ENCODE assay signal across 16 cellular contexts in genomic region chr4:184262901-184263300, GRCh38. TPM values are rescaled to one million over a fixed set of nuclear protein-coding genes. Genes with fewer than 3 reads are reported as not detected.
DNase-seq lines count a peak whose midpoint lies in the region; ATAC-seq and TF ChIP-seq lines count a peak whose summit lies in the region.
"Had no signal": no experiment of that assay in that cellular context is flagged by ENCODE, and none has a peak within 500 bp of the region (broad histone marks: within the 10 kb centered on the region; RNA-seq: fewer than 3 reads in every experiment).

No MANE protein-coding gene starts in this region.

- H3K9me3 Mint-ChIP-seq in activated naive CD4-positive, alpha-beta T cell treated with anti-CD3 and anti-CD28 coated beads, Interleukin-2, amount 50 U/mL, for 72 hours: no peaks in the 10 kb centered on the region
- H3K9me3 Mint-ChIP-seq in stimulated activated memory B cell treated with anti-CD40 and anti-IgM and Interleukin-4, amounts not matched to agents 10 μg/mL and 1 μg/mL and 100 μg/mL, for 72 hours: no peaks in the 10 kb centered on the region
- H3K9me3 Mint-ChIP-seq in neural progenitor cell: no peaks in the 10 kb centered on the region

- H4K20me1 ChIP-seq in MM.1S (ENCODE audit: insufficient read depth, low read length): no peaks in the 10 kb centered on the region
- H4K20me1 ChIP-seq in neural progenitor cell (ENCODE audit: low read depth): no peaks in the 10 kb centered on the region

- H3K36me3 ChIP-seq in MM.1S (replicated peaks; ENCODE audit: insufficient read depth, low read length) (no peaks in the 10 kb centered on the region), colonic mucosa (no peaks in the 10 kb centered on the region), neural progenitor cell (no peaks in the 10 kb centered on the region)
- H3K36me3 ChIP-seq: ovary, transverse colon had no signal

- H3K4me2 ChIP-seq in MM.1S (ENCODE audit: low read depth, low read length): peak overlapping the region; percentile 60; the same call in 1 of the 2 replicates
- H3K4me2 ChIP-seq in neural progenitor cell: no peak overlapping the region

- H3K27ac ChIP-seq in MM.1S (ENCODE audit: low read length) (no peak overlapping the region), colonic mucosa (no peak overlapping the region), neural progenitor cell (no peak overlapping the region)
- H3K27ac ChIP-seq: body of pancreas, ovary, transverse colon had no signal

- no peak for DNase-seq in activated naive CD4-positive, alpha-beta T cell treated with anti-CD3 and anti-CD28 coated beads, Interleukin-2, amount 50 U/mL, for 72 hours (ENCODE audit: low spot score in 2 of 2)
- no peak for DNase-seq in activated naive CD4-positive, alpha-beta T cell (lab: John Stamatoyannopoulos, UW)
- DNase-seq in MM.1S (no peak), colonic mucosa (peak; percentile 4), T1000 (lab: John Stamatoyannopoulos, UW) (no peak), DMS79 treated with DMSO at 0.1 percent for 48 hours (lab: John Stamatoyannopoulos, UW) (no peak), neural progenitor cell (ENCODE audit: low spot score) (no peak)
- DNase-seq: body of pancreas; kidney glomerular epithelial cell; NCI-H1105; NCI-H446; ovary; stimulated activated CD4-positive, alpha-beta T cell treated with anti-CD3 and anti-CD28 coated beads, Interleukin-12 subunit alpha, Interleukin-12 subunit beta, amount 100 ng/mL, for 4 hours; SW 1271; transverse colon had no signal

- peak; percentile 49 to 52 for ATAC-seq in activated naive CD4-positive, alpha-beta T cell treated with anti-CD3 and anti-CD28 coated beads, Interleukin-2, amount 50 U/mL, for 72 hours
- ATAC-seq in stimulated activated memory B cell treated with anti-CD40 and anti-IgM and Interleukin-4, amounts not matched to agents 10 μg/mL and 1 μg/mL and 100 μg/mL, for 72 hours: no peak
- ATAC-seq: body of pancreas had no signal

- H3K4me1 ChIP-seq in MM.1S (ENCODE audit: low read length): peaks cover 27% of the 10 kb centered on the region
- no peaks in the 10 kb centered on the region for H3K4me1 ChIP-seq in colonic mucosa
- peaks cover 8% of the 10 kb centered on the region for H3K4me1 ChIP-seq in neural progenitor cell
- H3K4me1 ChIP-seq: body of pancreas had no signal

- no peak overlapping the region; the same call in 1 of the 2 replicates for H3K9ac ChIP-seq in MM.1S (ENCODE audit: low read length)
- H3K9ac ChIP-seq in colonic mucosa (ENCODE audit: low read depth in 2 of 2, low read length in 2 of 2): no peak overlapping the region
- no peak overlapping the region for H3K9ac ChIP-seq in neural progenitor cell

- H3K27me3 Mint-ChIP-seq in stimulated activated memory B cell treated with anti-CD40 and anti-IgM and Interleukin-4, amounts not matched to agents 10 μg/mL and 1 μg/mL and 100 μg/mL, for 72 hours: no peaks in the 10 kb centered on the region
- peaks cover 4% of the 10 kb centered on the region for H3K27me3 Mint-ChIP-seq in neural progenitor cell (ENCODE audit: insufficient read depth, low read depth)

- no peak overlapping the region for H3K27ac Mint-ChIP-seq in activated naive CD4-positive, alpha-beta T cell treated with anti-CD3 and anti-CD28 coated beads, Interleukin-2, amount 50 U/mL, for 72 hours
- peak overlapping the region; percentile 89 for H3K27ac Mint-ChIP-seq in stimulated activated memory B cell treated with anti-CD40 and anti-IgM and Interleukin-4, amounts not matched to agents 10 μg/mL and 1 μg/mL and 100 μg/mL, for 72 hours
- H3K27ac Mint-ChIP-seq in neural progenitor cell: no peak overlapping the region

- no peak overlapping the region for H3K4me3 Mint-ChIP-seq in stimulated activated memory B cell treated with anti-CD40 and anti-IgM and Interleukin-4, amounts not matched to agents 10 μg/mL and 1 μg/mL and 100 μg/mL, for 72 hours
- no peak overlapping the region for H3K4me3 Mint-ChIP-seq in neural progenitor cell

- peaks cover 42% of the 10 kb centered on the region for H3K4me1 Mint-ChIP-seq in stimulated activated memory B cell treated with anti-CD40 and anti-IgM and Interleukin-4, amounts not matched to agents 10 μg/mL and 1 μg/mL and 100 μg/mL, for 72 hours
- H3K4me1 Mint-ChIP-seq in neural progenitor cell: peaks cover 23% of the 10 kb centered on the region

- H3K36me3 Mint-ChIP-seq in activated naive CD4-positive, alpha-beta T cell treated with anti-CD3 and anti-CD28 coated beads, Interleukin-2, amount 50 U/mL, for 72 hours: peaks cover 0 to 4% of the 10 kb centered on the region in 2 donors
- H3K36me3 Mint-ChIP-seq in stimulated activated memory B cell treated with anti-CD40 and anti-IgM and Interleukin-4, amounts not matched to agents 10 μg/mL and 1 μg/mL and 100 μg/mL, for 72 hours: no peaks in the 10 kb centered on the region
- no peaks in the 10 kb centered on the region for H3K36me3 Mint-ChIP-seq in neural progenitor cell

- no peaks in the 10 kb centered on the region for H3K9me3 ChIP-seq in MM.1S (replicated peaks; ENCODE audit: insufficient read depth, low read length)
- no peaks in the 10 kb centered on the region for H3K9me3 ChIP-seq in colonic mucosa
- no peaks in the 10 kb centered on the region for H3K9me3 ChIP-seq in neural progenitor cell (ENCODE audit: low read depth)
- H3K9me3 ChIP-seq: body of pancreas, ovary, transverse colon had no signal

- intact Hi-C loops in colonic mucosa (cut with DNase I): loop anchor here (1.0 kb wide), 1 partner anchor 276 kb away; no protein-coding TSS in a partner anchor

- H3F3A ChIP-seq in MM.1S (ENCODE audit: insufficient read depth, low read length) (peaks cover 33% of the 10 kb centered on the region), neural progenitor cell (ENCODE audit: low read depth) (peaks cover 6% of the 10 kb centered on the region)

- H3K79me2 ChIP-seq in MM.1S (ENCODE audit: low read length): peaks cover 25% of the 10 kb centered on the region
- no peaks in the 10 kb centered on the region for H3K79me2 ChIP-seq in neural progenitor cell (ENCODE audit: low read depth)

- H2AFZ ChIP-seq in MM.1S (ENCODE audit: low read length): no peak overlapping the region
- no peak overlapping the region for H2AFZ ChIP-seq in neural progenitor cell (replicated peaks)

- H3K4me3 ChIP-seq in MM.1S (ENCODE audit: low read length) (no peak overlapping the region), colonic mucosa (no peak overlapping the region), neural progenitor cell (no peak overlapping the region)
- H3K4me3 ChIP-seq: body of pancreas, ovary, transverse colon had no signal

- no peaks in the 10 kb centered on the region for H3K27me3 ChIP-seq in MM.1S (replicated peaks; ENCODE audit: insufficient read depth, low read length)
- no peaks in the 10 kb centered on the region for H3K27me3 ChIP-seq in colonic mucosa
- no peaks in the 10 kb centered on the region for H3K27me3 ChIP-seq in neural progenitor cell
- H3K27me3 ChIP-seq: body of pancreas, ovary, transverse colon had no signal

- no peak for TF ChIP-seq CTCF in MM.1S (IDR thresholded peaks at IDR 0.05; ENCODE audit: low read length)
- TF ChIP-seq CTCF in colonic mucosa (IDR thresholded peaks at IDR 0.05): no peak
- TF ChIP-seq CTCF in neural progenitor cell (IDR thresholded peaks at IDR 0.05): no peak

- no peaks in the 10 kb centered on the region for H3K9me2 ChIP-seq in MM.1S (replicated peaks; ENCODE audit: insufficient read depth, low read length)

RNA-seq across cellular contexts. Expression of gene ENPP6, which starts 45.2 kb away (rescaled TPM):
- total RNA-seq in activated naive CD4-positive, alpha-beta T cell treated with anti-CD3 and anti-CD28 coated beads, Interleukin-2, amount 50 U/mL, for 72 hours: under 1 TPM; 0.07 to 0.47 TPM
- total RNA-seq in colonic mucosa (under 1 TPM; 0.27 to 0.53 TPM), neural progenitor cell (ENCODE audit: low replicate concordance) (not detected in 2 replicates)
- total RNA-seq: body of pancreas had no signal
